14 cellular contexts compared by ENCODE assay signal in genomic region chr6:135085700-135086413, GRCh38. TPM values are rescaled to one million over a fixed set of nuclear protein-coding genes. Genes with fewer than 3 reads are reported as not detected.
DNase-seq lines count a peak whose midpoint lies in the region; ATAC-seq and TF ChIP-seq lines count a peak whose summit lies in the region.
"Had no signal": no experiment of that assay in that cellular context is flagged by ENCODE, and none has a peak within 500 bp of the region (broad histone marks: within the 10 kb centered on the region; RNA-seq: fewer than 3 reads in every experiment).

No MANE protein-coding gene starts in this region.

- H3K9me3 Mint-ChIP-seq in CD4-positive, CD25-positive, alpha-beta regulatory T cell = peaks cover 0 to 13% (median 2%) of the 10 kb centered on the region in 7 donors
- H3K9me3 Mint-ChIP-seq in activated naive CD8-positive, alpha-beta T cell treated with anti-CD3 and anti-CD28 coated beads, Interleukin-2, amount 50 U/mL, for 24 hours = peaks cover 20% of the 10 kb centered on the region
- H3K9me3 Mint-ChIP-seq in endothelial cell (ENCODE audit: unreplicated experiment) (no peaks in the 10 kb centered on the region), endodermal cell (peaks cover 14% of the 10 kb centered on the region)

- H3K4me1 ChIP-seq in CD4-positive, CD25-positive, alpha-beta regulatory T cell (ENCODE audit: control insufficient read depth, insufficient read depth, low read length, poor library complexity, severe bottlenecking) = peaks cover 48% of the 10 kb centered on the region
- peaks cover 47% of the 10 kb centered on the region for H3K4me1 ChIP-seq in Loucy (ENCODE audit: insufficient read depth, low read length, poor library complexity, severe bottlenecking)
- no peaks in the 10 kb centered on the region for H3K4me1 ChIP-seq in endodermal cell (ENCODE audit: control insufficient read depth, insufficient read depth, low read length)
- H3K4me1 ChIP-seq: Caco-2 had no signal

- no peaks in the 10 kb centered on the region for H3K9me2 ChIP-seq in Loucy (replicated peaks; ENCODE audit: low read depth, low read length)

- peak overlapping the region; percentile 42 for H2AFZ ChIP-seq in Loucy (ENCODE audit: low read length)

- H4K20me1 ChIP-seq in Loucy (ENCODE audit: insufficient read depth, low read length, poor library complexity, severe bottlenecking) = no peaks in the 10 kb centered on the region

- H3K4me3 ChIP-seq in CD4-positive, CD25-positive, alpha-beta regulatory T cell (ENCODE audit: low read depth, low read length) = peak overlapping the region; percentile 92
- peak overlapping the region; percentile 63 for H3K4me3 ChIP-seq in Loucy (ENCODE audit: low read length, poor library complexity, severe bottlenecking)
- no peak overlapping the region for H3K4me3 ChIP-seq in endodermal cell (ENCODE audit: low read length)
- H3K4me3 ChIP-seq: lower lobe of right lung had no signal

- WGBS in endodermal cell (ENCODE audit: insufficient coverage in 1 of 2, insufficient read length in 1 of 2), 2 experiments = 91% methylated on average over 1 of the region's 1 CpG; no CpG with 5 or more reads in 1 of the 2 experiments

- peak overlapping the region; percentile 75 for H3K27ac ChIP-seq in CD4-positive, CD25-positive, alpha-beta regulatory T cell (ENCODE audit: insufficient read depth, low read length, poor library complexity, severe bottlenecking)
- H3K27ac ChIP-seq in endodermal cell (ENCODE audit: low read depth, low read length) = no peak overlapping the region
- H3K27ac ChIP-seq: HL-60, lower lobe of right lung had no signal

- DNase-seq in CD4-positive, CD25-positive, alpha-beta regulatory T cell = peak in 1 of 3 donors; percentile 21
- DNase-seq in GM10266 (ENCODE audit: extremely low spot score) (peak; percentile 19), endothelial cell (ENCODE audit: low spot score) (no peak), endodermal cell (no peak)
- no peak for DNase-seq in activated naive CD8-positive, alpha-beta T cell treated with anti-CD3 and anti-CD28 coated beads, Interleukin-2, amount 50 U/mL, for 24 hours
- DNase-seq in stimulated activated naive CD4-positive, alpha-beta T cell (lab: John Stamatoyannopoulos, UW) = no peak
- DNase-seq: activated CD8-positive, alpha-beta memory T cell treated with anti-CD3 and anti-CD28 coated beads for 24 hours; Caco-2; lower lobe of right lung; MV-4-11; NCI-H345; substantia nigra had no signal

- ATAC-seq in CD4-positive, CD25-positive, alpha-beta regulatory T cell (ENCODE audit: low read depth in 2 of 2) = no peak
- no peak for ATAC-seq in activated naive CD8-positive, alpha-beta T cell treated with anti-CD3 and anti-CD28 coated beads, Interleukin-2, amount 50 U/mL, for 24 hours
- ATAC-seq: lower lobe of right lung had no signal

- no peak for TF ChIP-seq CTCF in GM10266 (IDR thresholded peaks at IDR 0.05; ENCODE audit: control insufficient read depth, insufficient read depth, low read depth, missing control alignments)
- TF ChIP-seq CTCF in Loucy (conservative IDR thresholded peaks at IDR 0.05; ENCODE audit: low read length) = no peak
- TF ChIP-seq CTCF in endothelial cell (IDR thresholded peaks at IDR 0.05; ENCODE audit: unreplicated experiment) = no peak
- TF ChIP-seq CTCF in endodermal cell (conservative IDR thresholded peaks at IDR 0.05) = no peak

- H3K4me3 Mint-ChIP-seq in CD4-positive, CD25-positive, alpha-beta regulatory T cell = peak overlapping the region; percentile 70 to 95 (median 84)
- H3K4me3 Mint-ChIP-seq in activated naive CD8-positive, alpha-beta T cell treated with anti-CD3 and anti-CD28 coated beads, Interleukin-2, amount 50 U/mL, for 24 hours = peak overlapping the region; percentile 72
- no peak overlapping the region for H3K4me3 Mint-ChIP-seq in endothelial cell (ENCODE audit: unreplicated experiment)
- H3K4me3 Mint-ChIP-seq in endodermal cell = no peak overlapping the region

- H3K9ac ChIP-seq in Loucy (ENCODE audit: low read depth, low read length, poor library complexity, severe bottlenecking) = peak overlapping the region; percentile 74
- no peak overlapping the region for H3K9ac ChIP-seq in endodermal cell (ENCODE audit: extremely low read depth, low read length, poor library complexity, severe bottlenecking)

- H3K27me3 ChIP-seq in CD4-positive, CD25-positive, alpha-beta regulatory T cell (ENCODE audit: control insufficient read depth, insufficient read depth, low read length) = no peaks in the 10 kb centered on the region
- H3K27me3 ChIP-seq in Loucy (ENCODE audit: insufficient read depth, low read length, poor library complexity, severe bottlenecking) = no peaks in the 10 kb centered on the region
- H3K27me3 ChIP-seq in endodermal cell (ENCODE audit: control insufficient read depth, insufficient read depth, low read length, poor library complexity, severe bottlenecking) = no peaks in the 10 kb centered on the region

- peaks cover 6% of the 10 kb centered on the region; the same call in 1 of the 2 replicates for H3F3A ChIP-seq in Loucy (ENCODE audit: low read depth)

- peaks cover 8 to 10% of the 10 kb centered on the region in 2 experiments for H3K9me3 ChIP-seq in CD4-positive, CD25-positive, alpha-beta regulatory T cell (ENCODE audit: control insufficient read depth in 2 of 2, low read length in 2 of 2)
- H3K9me3 ChIP-seq in Loucy (ENCODE audit: insufficient read depth, low read depth, low read length) = peaks cover 10% of the 10 kb centered on the region
- H3K9me3 ChIP-seq in endodermal cell (ENCODE audit: control insufficient read depth, low read length) = peaks cover 13% of the 10 kb centered on the region

- H3K36me3 Mint-ChIP-seq in CD4-positive, CD25-positive, alpha-beta regulatory T cell = no peaks in the 10 kb centered on the region
- H3K36me3 Mint-ChIP-seq in activated naive CD8-positive, alpha-beta T cell treated with anti-CD3 and anti-CD28 coated beads, Interleukin-2, amount 50 U/mL, for 24 hours (ENCODE audit: low read depth) = peaks cover 8% of the 10 kb centered on the region
- no peaks in the 10 kb centered on the region for H3K36me3 Mint-ChIP-seq in endothelial cell (ENCODE audit: low read depth, unreplicated experiment)
- H3K36me3 Mint-ChIP-seq in endodermal cell (ENCODE audit: low read depth) = peaks cover 6% of the 10 kb centered on the region

- H3K36me3 ChIP-seq in CD4-positive, CD25-positive, alpha-beta regulatory T cell (ENCODE audit: control insufficient read depth, insufficient read depth, low read length) = no peaks in the 10 kb centered on the region
- H3K36me3 ChIP-seq in Loucy (ENCODE audit: insufficient read depth, low read length) (no peaks in the 10 kb centered on the region), endodermal cell (ENCODE audit: control insufficient read depth, insufficient read depth, low read length) (no peaks in the 10 kb centered on the region)
- H3K36me3 ChIP-seq: lower lobe of right lung had no signal

- no peaks in the 10 kb centered on the region for H3K79me2 ChIP-seq in Loucy (ENCODE audit: insufficient read depth, low read length)

- peak overlapping the region; percentile 75 for H3K4me2 ChIP-seq in Loucy (ENCODE audit: low read depth, low read length, poor library complexity, severe bottlenecking)

- peak overlapping the region; percentile 94 to 99 (median 95) for H3K27ac Mint-ChIP-seq in CD4-positive, CD25-positive, alpha-beta regulatory T cell
- H3K27ac Mint-ChIP-seq in activated naive CD8-positive, alpha-beta T cell treated with anti-CD3 and anti-CD28 coated beads, Interleukin-2, amount 50 U/mL, for 24 hours = peak overlapping the region; percentile 97
- H3K27ac Mint-ChIP-seq in endothelial cell (ENCODE audit: unreplicated experiment) (no peak overlapping the region), endodermal cell (no peak overlapping the region)

- no peaks in the 10 kb centered on the region for H3K27me3 Mint-ChIP-seq in CD4-positive, CD25-positive, alpha-beta regulatory T cell
- no peaks in the 10 kb centered on the region for H3K27me3 Mint-ChIP-seq in activated naive CD8-positive, alpha-beta T cell treated with anti-CD3 and anti-CD28 coated beads, Interleukin-2, amount 50 U/mL, for 24 hours
- H3K27me3 Mint-ChIP-seq in endothelial cell (ENCODE audit: unreplicated experiment) = no peaks in the 10 kb centered on the region
- peaks cover 4% of the 10 kb centered on the region for H3K27me3 Mint-ChIP-seq in endodermal cell (ENCODE audit: insufficient read depth)

- H3K4me1 Mint-ChIP-seq in CD4-positive, CD25-positive, alpha-beta regulatory T cell = peaks cover 37 to 61% (median 46%) of the 10 kb centered on the region in 4 donors
- H3K4me1 Mint-ChIP-seq in activated naive CD8-positive, alpha-beta T cell treated with anti-CD3 and anti-CD28 coated beads, Interleukin-2, amount 50 U/mL, for 24 hours = peaks cover 65% of the 10 kb centered on the region
- H3K4me1 Mint-ChIP-seq in endothelial cell (ENCODE audit: unreplicated experiment) = peaks cover 8% of the 10 kb centered on the region
- peaks cover 7% of the 10 kb centered on the region for H3K4me1 Mint-ChIP-seq in endodermal cell

RNA-seq across cellular contexts. Expression of gene HBS1L, which starts 31.2 kb away (rescaled TPM):
- 109 TPM for total RNA-seq in CD4-positive, CD25-positive, alpha-beta regulatory T cell
- 10 to 100 TPM; 49.4 to 66.8 (median 61.8) TPM for polyA plus RNA-seq in CD4-positive, CD25-positive, alpha-beta regulatory T cell
- total RNA-seq in endothelial cell (ENCODE audit: unreplicated experiment) = 93.3 TPM
- total RNA-seq in endodermal cell = 100 to 1,000 TPM; 106 to 122 TPM
- polyA plus RNA-seq in endodermal cell (2013, experiment 1 of 2) = 74.7 TPM
- 67.1 TPM for polyA plus RNA-seq in endodermal cell (2013, experiment 2 of 2)

Comparison
In these comparisons a context has a peak if more than half of its experiments do, and no peak if none do; other contexts are left out.
1. H3K27ac Mint-ChIP-seq: peak in CD4-positive, CD25-positive, alpha-beta regulatory T cell (3 of 3) and activated naive CD8-positive, alpha-beta T cell treated with anti-CD3 and anti-CD28 coated beads, Interleukin-2, amount 50 U/mL, for 24 hours (single experiment); none in endothelial cell (single experiment) and endodermal cell (single experiment).
2. H3K4me3 Mint-ChIP-seq: peak in CD4-positive, CD25-positive, alpha-beta regulatory T cell (4 of 4) and activated naive CD8-positive, alpha-beta T cell treated with anti-CD3 and anti-CD28 coated beads, Interleukin-2, amount 50 U/mL, for 24 hours (single experiment); none in endothelial cell (single experiment) and endodermal cell (single experiment).